ENCODE assay signal across 16 cellular contexts in genomic region chr21:38957575-38958340, GRCh38.
A peak's percentile ranks its signal among the peaks of the same experiment; 100 is the strongest.
DNase-seq lines count a peak whose midpoint lies in the region; TF ChIP-seq lines count a peak whose summit lies in the region.
"Had no signal": no experiment of that assay in that cellular context is flagged by ENCODE, and none has a peak within 500 bp of the region (broad histone marks: within the 10 kb centered on the region; RNA-seq: fewer than 3 reads in every experiment).

No MANE protein-coding gene starts in this region.

- H2AFZ ChIP-seq in hepatocyte: no peak overlapping the region

- no peaks in the 10 kb centered on the region for H3K9me3 ChIP-seq in hepatocyte (ENCODE audit: low read depth)
- H3K9me3 ChIP-seq: HAP-1 had no signal

- H3K9me2 ChIP-seq in hepatocyte (replicated peaks; ENCODE audit: insufficient read depth): no peaks in the 10 kb centered on the region

- H4K20me1 ChIP-seq in hepatocyte (ENCODE audit: insufficient read depth, poor library complexity, severe bottlenecking): no peaks in the 10 kb centered on the region

- no peak overlapping the region for H3K4me3 ChIP-seq in hepatocyte
- H3K4me3 ChIP-seq: HAP-1 had no signal

- no peaks in the 10 kb centered on the region for H3K27me3 ChIP-seq in hepatocyte

- H3K27ac ChIP-seq in hepatocyte: peak overlapping the region; percentile 96
- peak overlapping the region; percentile 79 for H3K27ac ChIP-seq in temporal lobe (ENCODE audit: low read depth, low read length)

- DNase-seq in NCI-H510A (lab: John Stamatoyannopoulos, UW) (peak; percentile 60), NCI-H510A treated with DMSO at 0.1 percent for 48 hours (lab: John Stamatoyannopoulos, UW) (no peak), NCI-H748 (lab: John Stamatoyannopoulos, UW; ENCODE audit: unreplicated experiment) (peak; percentile 62), hepatocyte (ENCODE audit: low spot score) (no peak), cortex of kidney (lab: John Stamatoyannopoulos, UW) (no peak), NCI-H1930 (lab: John Stamatoyannopoulos, UW) (no peak)
- DNase-seq in stimulated activated CD4-positive, alpha-beta T cell treated with anti-CD3 and anti-CD28 coated beads, Interleukin-2, amount 100 ng/mL, for 48 hours: no peak
- DNase-seq: activated naive CD8-positive, alpha-beta T cell treated with anti-CD3 and anti-CD28 coated beads, Interleukin-2, amount 10 ng/mL, durations not matched to agents 7 days and 5 days; cerebellar nuclear complex; glutamatergic neuron; naive B cell; PC-3; stimulated activated naive CD8-positive, alpha-beta T cell treated with anti-CD3 and anti-CD28 coated beads, Interleukin-15, Interleukin-2, amounts not matched to agents 100 U/mL and 50 U/mL, for 24 hours; T-cell had no signal

- no peaks in the 10 kb centered on the region for H3K36me3 ChIP-seq in hepatocyte (replicated peaks; ENCODE audit: insufficient read depth, low read depth)
- H3K36me3 ChIP-seq: HAP-1 had no signal

- WGBS in hepatocyte (ENCODE audit: low lambda C conversion rate, missing lambda C conversion rate): 55% methylated on average over 6 of the region's 6 CpGs

- peak overlapping the region; percentile 55 for H3K4me2 ChIP-seq in hepatocyte

- H3K79me2 ChIP-seq in hepatocyte: no peaks in the 10 kb centered on the region

- peaks cover 57% of the 10 kb centered on the region for H3K4me1 ChIP-seq in hepatocyte (ENCODE audit: insufficient read depth)
- H3K4me1 ChIP-seq: HAP-1 had no signal

- TF ChIP-seq CTCF in hepatocyte (IDR thresholded peaks at IDR 0.05; ENCODE audit: poor library complexity): no peak

Comparison
In these comparisons a context has a peak if more than half of its experiments do, and no peak if none do; other contexts are left out.
1. DNase-seq: peak in NCI-H510A (single experiment) and NCI-H748 (single experiment); none in NCI-H510A treated with DMSO at 0.1 percent for 48 hours (single experiment), hepatocyte (single experiment), cortex of kidney (single experiment), stimulated activated CD4-positive, alpha-beta T cell treated with anti-CD3 and anti-CD28 coated beads, Interleukin-2, amount 100 ng/mL, for 48 hours (0 of 2) and NCI-H1930 (0 of 2).